ENCODE assay signal across 37 cellular contexts in genomic region chr4:10532155-10532554, GRCh38.
"Had no signal": no experiment of that assay in that cellular context is flagged by ENCODE, and none has a peak within 500 bp of the region (broad histone marks: within the 10 kb centered on the region; RNA-seq: fewer than 3 reads in every experiment).

No MANE protein-coding gene starts in this region.

- H3K27ac Mint-ChIP-seq: activated naive CD4-positive, alpha-beta T cell treated with anti-CD3 and anti-CD28 coated beads for 36 hours; activated naive CD4-positive, alpha-beta T cell treated with anti-CD3 and anti-CD28 coated beads, Interleukin-2, amount 10 ng/mL, durations not matched to agents 7 days and 5 days; activated naive CD4-positive, alpha-beta T cell treated with anti-CD3 and anti-CD28 coated beads, Interleukin-2, amount 50 U/mL, for 24 hours; activated naive CD4-positive, alpha-beta T cell treated with anti-CD3 and anti-CD28 coated beads, Interleukin-2, amount 50 U/mL, for 72 hours; activated naive CD8-positive, alpha-beta T cell; activated naive CD8-positive, alpha-beta T cell treated with anti-CD3 and anti-CD28 coated beads for 36 hours; activated naive CD8-positive, alpha-beta T cell treated with anti-CD3 and anti-CD28 coated beads, Interleukin-2, amount 10 ng/mL, durations not matched to agents 7 days and 5 days; activated naive CD8-positive, alpha-beta T cell treated with anti-CD3 and anti-CD28 coated beads, Interleukin-2, amount 50 U/mL, for 24 hours; activated T-cell treated with anti-CD3 and anti-CD28 coated beads, Interleukin-2, amount 50 U/mL, for 24 hours; activated T-cell treated with anti-CD3 and anti-CD28 coated beads, Interleukin-2, amount 50 U/mL, for 72 hours; activated T-helper 1 cell treated with anti-CD3 and anti-CD28 coated beads, Interleukin-12 subunit alpha, Interleukin-12 subunit beta, Interleukin-2, Interleukin-4 antibody, amounts not matched to agents 30 ng/mL and 10 ng/mL and 1 ng/mL, durations not matched to agents 14 hours and 24 hours and 36 hours; activated T-helper 17 cell treated with anti-CD3 and anti-CD28 coated beads, Interleukin-2, amount 50 U/mL, for 72 hours; activated T-helper 2 cell treated with anti-CD3 and anti-CD28 coated beads, Interferon-gamma antibody, Interleukin-2, Interleukin-4, amounts not matched to agents 10 μg/mL and 5 μg/mL and 100 μg/mL, durations not matched to agents 14 hours and 24 hours and 36 hours; brain had no signal

- H3K27me3 ChIP-seq: adrenal gland, ascending aorta, body of pancreas, brain microvascular endothelial cell, cardiac muscle cell had no signal

- H3K36me3 Mint-ChIP-seq: activated naive CD4-positive, alpha-beta T cell treated with anti-CD3 and anti-CD28 coated beads, Interleukin-2, amount 10 ng/mL, durations not matched to agents 7 days and 5 days; activated naive CD4-positive, alpha-beta T cell treated with anti-CD3 and anti-CD28 coated beads, Interleukin-2, amount 50 U/mL, for 24 hours; activated naive CD4-positive, alpha-beta T cell treated with anti-CD3 and anti-CD28 coated beads, Interleukin-2, amount 50 U/mL, for 72 hours; activated naive CD8-positive, alpha-beta T cell; activated naive CD8-positive, alpha-beta T cell treated with anti-CD3 and anti-CD28 coated beads for 36 hours; activated naive CD8-positive, alpha-beta T cell treated with anti-CD3 and anti-CD28 coated beads, Interleukin-2, amount 10 ng/mL, durations not matched to agents 7 days and 5 days; brain had no signal

- H3K9me3 Mint-ChIP-seq: activated naive CD4-positive, alpha-beta T cell treated with anti-CD3 and anti-CD28 coated beads for 36 hours; activated naive CD4-positive, alpha-beta T cell treated with anti-CD3 and anti-CD28 coated beads, Interleukin-2, amount 10 ng/mL, durations not matched to agents 7 days and 5 days; activated naive CD4-positive, alpha-beta T cell treated with anti-CD3 and anti-CD28 coated beads, Interleukin-2, amount 50 U/mL, for 24 hours; activated naive CD4-positive, alpha-beta T cell treated with anti-CD3 and anti-CD28 coated beads, Interleukin-2, amount 50 U/mL, for 72 hours; activated naive CD8-positive, alpha-beta T cell treated with anti-CD3 and anti-CD28 coated beads for 36 hours; activated naive CD8-positive, alpha-beta T cell treated with anti-CD3 and anti-CD28 coated beads, Interleukin-2, amount 10 ng/mL, durations not matched to agents 7 days and 5 days; activated naive CD8-positive, alpha-beta T cell treated with anti-CD3 and anti-CD28 coated beads, Interleukin-2, amount 50 U/mL, for 24 hours; activated T-cell treated with anti-CD3 and anti-CD28 coated beads, Interleukin-2, amount 50 U/mL, for 24 hours; activated T-cell treated with anti-CD3 and anti-CD28 coated beads, Interleukin-2, amount 50 U/mL, for 4 hours; activated T-cell treated with anti-CD3 and anti-CD28 coated beads, Interleukin-2, amount 50 U/mL, for 72 hours; activated T-helper 1 cell treated with anti-CD3 and anti-CD28 coated beads, Interleukin-12 subunit alpha, Interleukin-12 subunit beta, Interleukin-2, Interleukin-4 antibody, amounts not matched to agents 30 ng/mL and 10 ng/mL and 1 ng/mL, durations not matched to agents 14 hours and 24 hours and 36 hours; activated T-helper 17 cell treated with anti-CD3 and anti-CD28 coated beads, Interleukin-2, amount 50 U/mL, for 72 hours; activated T-helper 2 cell treated with anti-CD3 and anti-CD28 coated beads, Interferon-gamma antibody, Interleukin-2, Interleukin-4, amounts not matched to agents 10 μg/mL and 5 μg/mL and 100 μg/mL, durations not matched to agents 14 hours and 24 hours and 36 hours; brain; central memory CD8-positive, alpha-beta T cell had no signal

- H3K4me1 ChIP-seq: body of pancreas, breast epithelium had no signal

- H3K36me3 ChIP-seq: adrenal gland, ascending aorta, brain microvascular endothelial cell, breast epithelium, cardiac muscle cell had no signal

- H3K4me1 Mint-ChIP-seq: activated naive CD4-positive, alpha-beta T cell treated with anti-CD3 and anti-CD28 coated beads, Interleukin-2, amount 10 ng/mL, durations not matched to agents 7 days and 5 days; activated naive CD4-positive, alpha-beta T cell treated with anti-CD3 and anti-CD28 coated beads, Interleukin-2, amount 50 U/mL, for 24 hours; activated naive CD8-positive, alpha-beta T cell treated with anti-CD3 and anti-CD28 coated beads for 36 hours; activated naive CD8-positive, alpha-beta T cell treated with anti-CD3 and anti-CD28 coated beads, Interleukin-2, amount 10 ng/mL, durations not matched to agents 7 days and 5 days; activated T-helper 17 cell treated with anti-CD3 and anti-CD28 coated beads, Interleukin-2, amount 50 U/mL, for 72 hours; central memory CD8-positive, alpha-beta T cell had no signal

- H3K4me3 Mint-ChIP-seq: activated naive CD4-positive, alpha-beta T cell treated with anti-CD3 and anti-CD28 coated beads for 36 hours; activated naive CD4-positive, alpha-beta T cell treated with anti-CD3 and anti-CD28 coated beads, Interleukin-2, amount 10 ng/mL, durations not matched to agents 7 days and 5 days; activated naive CD4-positive, alpha-beta T cell treated with anti-CD3 and anti-CD28 coated beads, Interleukin-2, amount 50 U/mL, for 24 hours; activated naive CD8-positive, alpha-beta T cell; activated naive CD8-positive, alpha-beta T cell treated with anti-CD3 and anti-CD28 coated beads for 36 hours; activated naive CD8-positive, alpha-beta T cell treated with anti-CD3 and anti-CD28 coated beads, Interleukin-2, amount 10 ng/mL, durations not matched to agents 7 days and 5 days; activated naive CD8-positive, alpha-beta T cell treated with anti-CD3 and anti-CD28 coated beads, Interleukin-2, amount 50 U/mL, for 24 hours; activated T-cell treated with anti-CD3 and anti-CD28 coated beads, Interleukin-2, amount 50 U/mL, for 24 hours; activated T-cell treated with anti-CD3 and anti-CD28 coated beads, Interleukin-2, amount 50 U/mL, for 4 hours; activated T-cell treated with anti-CD3 and anti-CD28 coated beads, Interleukin-2, amount 50 U/mL, for 72 hours; activated T-helper 1 cell treated with anti-CD3 and anti-CD28 coated beads, Interleukin-12 subunit alpha, Interleukin-12 subunit beta, Interleukin-2, Interleukin-4 antibody, amounts not matched to agents 30 ng/mL and 10 ng/mL and 1 ng/mL, durations not matched to agents 14 hours and 24 hours and 36 hours; activated T-helper 17 cell treated with anti-CD3 and anti-CD28 coated beads, Interleukin-2, amount 50 U/mL, for 72 hours; brain; central memory CD8-positive, alpha-beta T cell had no signal

- DNase-seq: activated effector memory CD4-positive, alpha-beta T cell treated with anti-CD3 and anti-CD28 coated beads, Interleukin-2, amount 50 U/mL, for 16 hours; activated effector memory CD4-positive, alpha-beta T cell treated with Interleukin-2 at 50 U/mL for 16 hours; activated gamma-delta T cell; activated gamma-delta T cell treated with Interleukin-2 at 50 U/mL for 16 hours; activated naive CD4-positive, alpha-beta T cell; activated naive CD4-positive, alpha-beta T cell treated with anti-CD3 and anti-CD28 coated beads for 36 hours; activated naive CD4-positive, alpha-beta T cell treated with anti-CD3 and anti-CD28 coated beads, Interleukin-2, amount 10 ng/mL, durations not matched to agents 7 days and 5 days; activated naive CD4-positive, alpha-beta T cell treated with anti-CD3 and anti-CD28 coated beads, Interleukin-2, amount 50 U/mL, for 16 hours; activated naive CD4-positive, alpha-beta T cell treated with Interleukin-2 at 50 U/mL for 16 hours; activated naive CD8-positive, alpha-beta T cell treated with anti-CD3 and anti-CD28 coated beads for 36 hours; activated naive CD8-positive, alpha-beta T cell treated with anti-CD3 and anti-CD28 coated beads, Interleukin-2, amount 10 ng/mL, durations not matched to agents 7 days and 5 days; activated naive CD8-positive, alpha-beta T cell treated with anti-CD3 and anti-CD28 coated beads, Interleukin-2, amount 50 U/mL, for 24 hours; activated T-cell treated with anti-CD3 and anti-CD28 coated beads, Interleukin-2, amount 50 U/mL, for 24 hours; activated T-cell treated with anti-CD3 and anti-CD28 coated beads, Interleukin-2, amount 50 U/mL, for 4 hours; activated T-cell treated with anti-CD3 and anti-CD28 coated beads, Interleukin-2, amount 50 U/mL, for 48 hours; activated T-cell treated with anti-CD3 and anti-CD28 coated beads, Interleukin-2, amount 50 U/mL, for 72 hours; adrenal gland; amniotic stem cell; amygdala; anterior cingulate cortex; aorta; body of pancreas; brain microvascular endothelial cell; caudate nucleus; central memory CD4-positive, alpha-beta T cell; cerebellar nuclear complex had no signal

- H3K4me3 ChIP-seq: adrenal gland, ascending aorta, body of pancreas, breast epithelium, cardiac muscle cell had no signal

- H3K27me3 Mint-ChIP-seq: activated naive CD4-positive, alpha-beta T cell treated with anti-CD3 and anti-CD28 coated beads, Interleukin-2, amount 50 U/mL, for 24 hours; activated naive CD8-positive, alpha-beta T cell; activated naive CD8-positive, alpha-beta T cell treated with anti-CD3 and anti-CD28 coated beads, Interleukin-2, amount 50 U/mL, for 24 hours; activated T-cell treated with anti-CD3 and anti-CD28 coated beads, Interleukin-2, amount 50 U/mL, for 24 hours; brain had no signal

- H3K27ac ChIP-seq: adrenal gland, ascending aorta, body of pancreas, brain microvascular endothelial cell, breast epithelium, cardiac muscle cell had no signal

- H3K9me3 ChIP-seq: adrenal gland, ascending aorta, body of pancreas, breast epithelium had no signal
